Comparison of ENCODE assay signal across 8 cellular contexts in the genomic region with DNA sequence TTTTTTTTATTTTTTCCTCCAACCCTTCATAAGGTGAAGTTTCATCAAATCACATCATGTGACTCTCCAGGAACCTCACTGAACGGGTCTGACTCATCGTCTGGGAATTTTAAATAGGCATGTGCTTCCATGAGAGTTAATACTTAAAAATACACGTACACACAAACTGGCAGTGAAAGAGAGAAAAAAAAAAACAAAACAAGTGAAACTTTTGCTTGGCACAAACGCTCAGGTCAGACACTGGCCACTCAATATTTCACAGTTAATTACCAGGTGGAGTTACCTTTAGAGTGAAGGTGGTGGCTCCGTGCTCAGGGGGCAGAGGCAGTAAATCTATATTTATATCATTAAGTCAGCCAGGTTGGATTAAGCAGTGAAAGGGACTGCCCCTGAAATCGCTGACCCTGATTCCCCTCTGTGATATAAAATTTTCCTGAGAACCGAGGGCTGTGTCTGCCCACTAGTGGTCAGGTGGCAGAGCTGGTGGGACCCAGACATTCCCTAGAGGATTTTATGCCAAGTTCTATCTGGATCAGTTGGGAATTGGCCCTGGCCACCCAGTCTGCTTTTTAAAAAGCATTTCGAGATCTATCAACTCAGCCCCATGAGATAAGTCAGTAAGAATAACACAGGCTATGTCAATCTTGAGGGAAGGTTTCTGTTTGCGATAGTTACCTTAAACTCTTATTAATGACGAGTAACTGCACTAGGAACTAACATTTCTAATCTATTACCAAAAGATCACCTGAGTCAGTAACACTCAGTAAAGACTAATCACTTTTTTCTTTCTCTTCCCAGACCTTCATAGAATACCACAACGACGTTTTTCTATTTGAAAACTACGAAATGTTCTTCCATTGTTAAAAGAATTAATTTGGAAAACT.
A peak's percentile ranks its signal among the peaks of the same experiment; 100 is the strongest.
DNase-seq lines count a peak whose midpoint lies in the region; ATAC-seq and TF ChIP-seq lines count a peak whose summit lies in the region.

No MANE protein-coding gene starts in this region.

- TF ChIP-seq CTCF in DOHH2 (IDR thresholded peaks at IDR 0.05; ENCODE audit: low read depth, low read length, poor library complexity, severe bottlenecking): peak; percentile 41
- peak; percentile 96 for TF ChIP-seq CTCF in Loucy (conservative IDR thresholded peaks at IDR 0.05; ENCODE audit: low read length)
- peak; percentile 41; the same call in 1 of the 2 replicates for TF ChIP-seq CTCF in WI38 (IDR thresholded peaks at IDR 0.05; ENCODE audit: low read depth, low read length)

- H3K4me1 Mint-ChIP-seq in stimulated activated naive B cell treated with anti-CD40 and anti-IgM and Interleukin-4, amounts not matched to agents 10 μg/mL and 1 μg/mL and 100 μg/mL, for 72 hours: peaks cover 5 to 7% of the 10 kb centered on the region in 2 donors

- H3K9me3 Mint-ChIP-seq in stimulated activated naive B cell treated with anti-CD40 and anti-IgM and Interleukin-4, amounts not matched to agents 10 μg/mL and 1 μg/mL and 100 μg/mL, for 72 hours: no peaks in the 10 kb centered on the region

- no peak for TF ChIP-seq POLR2A in GM18505 (IDR thresholded peaks at IDR 0.05; ENCODE audit: borderline replicate concordance, extremely low read depth, insufficient read depth, insufficient read length)

- H3K27ac ChIP-seq in DOHH2 (ENCODE audit: low read depth, low read length): no peak overlapping the region
- H3K27ac ChIP-seq in right cardiac atrium (ENCODE audit: low read length): no peak overlapping the region
- H3K27ac ChIP-seq in effector memory CD4-positive, alpha-beta T cell (ENCODE audit: insufficient read depth, low read length, poor library complexity, severe bottlenecking): no peak overlapping the region

- H3K36me3 ChIP-seq in DOHH2 (ENCODE audit: control insufficient read depth, low read length) (no peaks in the 10 kb centered on the region), Loucy (ENCODE audit: insufficient read depth, low read length) (no peaks in the 10 kb centered on the region)
- no peaks in the 10 kb centered on the region for H3K36me3 ChIP-seq in effector memory CD4-positive, alpha-beta T cell (ENCODE audit: control insufficient read depth, insufficient read depth, low read length)

- no peaks in the 10 kb centered on the region for H3K27me3 Mint-ChIP-seq in stimulated activated naive B cell treated with anti-CD40 and anti-IgM and Interleukin-4, amounts not matched to agents 10 μg/mL and 1 μg/mL and 100 μg/mL, for 72 hours

- H4K20me1 ChIP-seq in DOHH2 (ENCODE audit: control insufficient read depth, insufficient read depth, low read depth, low read length): no peaks in the 10 kb centered on the region
- no peaks in the 10 kb centered on the region for H4K20me1 ChIP-seq in Loucy (ENCODE audit: insufficient read depth, low read length, poor library complexity, severe bottlenecking)

- H3K9me3 ChIP-seq in DOHH2 (ENCODE audit: control insufficient read depth, insufficient read depth, low read length) (no peaks in the 10 kb centered on the region), Loucy (ENCODE audit: insufficient read depth, low read depth, low read length) (no peaks in the 10 kb centered on the region), right cardiac atrium (ENCODE audit: control insufficient read depth, low read length) (no peaks in the 10 kb centered on the region)
- H3K9me3 ChIP-seq in effector memory CD4-positive, alpha-beta T cell (ENCODE audit: control insufficient read depth, low read length): no peaks in the 10 kb centered on the region

- 44% methylated on average over 13 of the region's 13 CpGs for WGBS in right cardiac atrium

- intact Hi-C loops in right cardiac atrium (cut with DNase I): no loop called here

- peak in 1 of 3 donors; percentile 23 for DNase-seq in right cardiac atrium
- no peak for DNase-seq in stimulated activated naive B cell treated with anti-CD40 and anti-IgM and Interleukin-4, amounts not matched to agents 10 μg/mL and 1 μg/mL and 100 μg/mL, for 72 hours
- DNase-seq in effector memory CD4-positive, alpha-beta T cell: no peak

- H3K27me3 ChIP-seq in DOHH2 (ENCODE audit: control insufficient read depth, low read length) (no peaks in the 10 kb centered on the region), Loucy (ENCODE audit: insufficient read depth, low read length, poor library complexity, severe bottlenecking) (no peaks in the 10 kb centered on the region), right cardiac atrium (ENCODE audit: control insufficient read depth, insufficient read depth) (no peaks in the 10 kb centered on the region)
- no peaks in the 10 kb centered on the region for H3K27me3 ChIP-seq in effector memory CD4-positive, alpha-beta T cell (replicated peaks; ENCODE audit: control insufficient read depth, insufficient read depth, low read length, poor library complexity, severe bottlenecking)

- H3K27ac Mint-ChIP-seq in stimulated activated naive B cell treated with anti-CD40 and anti-IgM and Interleukin-4, amounts not matched to agents 10 μg/mL and 1 μg/mL and 100 μg/mL, for 72 hours: no peak overlapping the region

- H3K4me1 ChIP-seq in DOHH2 (ENCODE audit: control insufficient read depth, low read length) (no peaks in the 10 kb centered on the region), Loucy (ENCODE audit: insufficient read depth, low read length, poor library complexity, severe bottlenecking) (peaks cover 9% of the 10 kb centered on the region), right cardiac atrium (ENCODE audit: control insufficient read depth, insufficient read depth, low read length) (peaks cover 4% of the 10 kb centered on the region)
- no peaks in the 10 kb centered on the region for H3K4me1 ChIP-seq in effector memory CD4-positive, alpha-beta T cell (ENCODE audit: control insufficient read depth, insufficient read depth, low read length, poor library complexity, severe bottlenecking)

- no peak overlapping the region for H3K9ac ChIP-seq in Loucy (ENCODE audit: low read depth, low read length, poor library complexity, severe bottlenecking)

- no peak overlapping the region for H2AFZ ChIP-seq in Loucy (ENCODE audit: low read length)

- H3K4me3 ChIP-seq in DOHH2 (ENCODE audit: low read length) (no peak overlapping the region), Loucy (ENCODE audit: low read length, poor library complexity, severe bottlenecking) (no peak overlapping the region), WI38 (ENCODE audit: low read depth, low read length) (no peak overlapping the region), right cardiac atrium (ENCODE audit: low read length) (no peak overlapping the region)
- H3K4me3 ChIP-seq in effector memory CD4-positive, alpha-beta T cell (ENCODE audit: insufficient read depth, low read depth, low read length, poor library complexity, severe bottlenecking): no peak overlapping the region

- no peak overlapping the region for H3K4me3 Mint-ChIP-seq in stimulated activated naive B cell treated with anti-CD40 and anti-IgM and Interleukin-4, amounts not matched to agents 10 μg/mL and 1 μg/mL and 100 μg/mL, for 72 hours

- H3F3A ChIP-seq in DOHH2 (ENCODE audit: control insufficient read depth, insufficient read depth) (no peaks in the 10 kb centered on the region), Loucy (ENCODE audit: low read depth) (no peaks in the 10 kb centered on the region)

- H3K36me3 Mint-ChIP-seq in stimulated activated naive B cell treated with anti-CD40 and anti-IgM and Interleukin-4, amounts not matched to agents 10 μg/mL and 1 μg/mL and 100 μg/mL, for 72 hours: no peaks in the 10 kb centered on the region

- H3K79me2 ChIP-seq in DOHH2 (ENCODE audit: control insufficient read depth, low read length): no peaks in the 10 kb centered on the region
- H3K79me2 ChIP-seq in Loucy (ENCODE audit: insufficient read depth, low read length): no peaks in the 10 kb centered on the region

- H3K4me2 ChIP-seq in DOHH2 (ENCODE audit: low read length) (no peak overlapping the region), Loucy (ENCODE audit: low read depth, low read length, poor library complexity, severe bottlenecking) (peak overlapping the region; percentile 6)

- H3K9me2 ChIP-seq in DOHH2 (replicated peaks; ENCODE audit: control insufficient read depth, low read length) (no peaks in the 10 kb centered on the region), Loucy (replicated peaks; ENCODE audit: low read depth, low read length) (no peaks in the 10 kb centered on the region)

- ATAC-seq in right cardiac atrium (peak; percentile 77 to 80), GM18505 (IDR thresholded peaks at IDR 0.05; ENCODE audit: unreplicated experiment) (no peak), GM18861 (IDR thresholded peaks at IDR 0.05; ENCODE audit: unreplicated experiment) (no peak)
- ATAC-seq in stimulated activated naive B cell treated with anti-CD40 and anti-IgM and Interleukin-4, amounts not matched to agents 10 μg/mL and 1 μg/mL and 100 μg/mL, for 72 hours (replicated peaks): peak; percentile 38 to 51

Comparison
In these comparisons a context has a peak if more than half of its experiments do, and no peak if none do; other contexts are left out.
1. CTCF ChIP-seq: peak in every context shown above with its lines; median percentile 96 in Loucy; 41 in DOHH2; 41 in WI38.
2. ATAC-seq: peak in right cardiac atrium (2 of 2) and stimulated activated naive B cell treated with anti-CD40 and anti-IgM and Interleukin-4, amounts not matched to agents 10 μg/mL and 1 μg/mL and 100 μg/mL, for 72 hours (2 of 2); none in GM18505 (single experiment) and GM18861 (single experiment).